Comparison of ENCODE assay signal across 8 cellular contexts in the genomic region with DNA sequence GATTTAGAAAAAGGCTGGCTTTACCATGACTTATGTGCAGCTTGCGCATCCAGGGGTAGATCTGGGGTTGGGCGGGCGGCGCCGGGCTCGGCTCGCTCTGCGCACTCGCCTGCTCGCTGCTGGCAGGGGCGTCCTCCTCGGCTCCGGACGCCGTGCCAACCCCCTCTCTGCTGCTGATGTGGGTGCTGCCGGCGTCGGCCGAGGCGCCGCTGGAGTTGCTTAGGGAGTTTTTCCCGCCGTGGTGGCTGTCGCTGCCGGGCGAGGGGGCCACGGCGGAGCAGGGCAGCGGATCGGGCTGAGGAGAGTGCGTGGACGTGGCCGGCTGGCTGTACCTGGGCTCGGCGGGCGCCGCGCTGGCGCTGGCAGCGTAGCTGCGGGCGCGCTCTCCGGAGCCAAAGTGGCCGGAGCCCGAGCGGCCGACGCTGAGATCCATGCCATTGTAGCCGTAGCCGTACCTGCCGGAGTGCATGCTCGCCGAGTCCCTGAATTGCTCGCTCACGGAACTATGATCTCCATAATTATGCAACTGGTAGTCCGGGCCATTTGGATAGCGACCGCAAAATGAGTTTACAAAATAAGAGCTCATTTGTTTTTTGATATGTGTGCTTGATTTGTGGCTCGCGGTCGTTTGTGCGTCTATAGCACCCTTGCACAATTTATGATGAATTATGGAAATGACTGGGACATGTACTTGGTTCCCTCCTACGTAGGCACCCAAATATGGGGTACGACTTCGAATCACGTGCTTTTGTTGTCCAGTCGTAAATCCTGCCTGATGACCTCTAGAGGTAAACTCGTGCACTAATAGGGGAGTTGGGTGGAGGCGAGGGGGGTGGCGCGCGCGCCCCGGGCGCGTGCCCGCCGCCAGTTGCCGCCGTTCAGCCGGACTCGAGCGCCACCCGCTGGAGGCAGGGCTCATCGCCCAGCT. TPM values are rescaled to one million over a fixed set of nuclear protein-coding genes. Genes with fewer than 3 reads are reported as not detected.
DNase-seq lines count a peak whose midpoint lies in the region; ATAC-seq, FAIRE-seq and TF ChIP-seq lines count a peak whose summit lies in the region.

Gene HOXA5, minus strand, starts transcription at position 660 of the 928 bp plus-strand sequence. Its CDS starts 74 bp downstream, at position 586.

- H3K9ac ChIP-seq in iPS-15b (ENCODE audit: low read depth, low read length), result no peak within 1 kb of the TSS

- H3K9me3 ChIP-seq in BE2C (no peaks in the 10 kb centered on the region), iPS-15b (ENCODE audit: control insufficient read depth, insufficient read depth, low read length) (no peaks in the 10 kb centered on the region), sigmoid colon (no peaks in the 10 kb centered on the region)

- 11 to 44% methylated on average over 86 of the region's 86 CpGs for WGBS in sigmoid colon, 2 donors

- no peaks in the 10 kb centered on the region for H3K4me1 ChIP-seq in BE2C
- no peaks in the 10 kb centered on the region for H3K4me1 ChIP-seq in iPS-15b (ENCODE audit: control insufficient read depth, insufficient read depth, low read length)
- peaks cover 0 to 43% (median 27%) of the 10 kb centered on the region in 4 donors for H3K4me1 ChIP-seq in sigmoid colon

- peak; percentile 95 for FAIRE-seq in HTR-8/SVneo (lab: Jason Lieb, UNC)

- peak within 1 kb of the TSS; percentile 82 to 99 (median 92) for H3K27ac ChIP-seq in sigmoid colon

- H3K4me3 ChIP-seq in BE2C (ENCODE audit: low read depth, low read length), result no peak within 1 kb of the TSS
- peak within 1 kb of the TSS; percentile 80 for H3K4me3 ChIP-seq in WI38 (ENCODE audit: low read depth, low read length)
- H3K4me3 ChIP-seq in iPS-15b (ENCODE audit: low read depth, low read length), result peak within 1 kb of the TSS; percentile 72
- H3K4me3 ChIP-seq in sigmoid colon, result peak within 1 kb of the TSS; percentile 30 to 60 (median 55)

- ATAC-seq in GM18870 (IDR thresholded peaks at IDR 0.05; ENCODE audit: unreplicated experiment) (no peak), GM19023 (IDR thresholded peaks at IDR 0.05; ENCODE audit: unreplicated experiment) (no peak)

- TF ChIP-seq EP300 in sigmoid colon (IDR thresholded peaks at IDR 0.05), result peak in 2 of 4 donors; percentile 67 to 86

- H3K36me3 ChIP-seq in BE2C (no peaks in the 10 kb centered on the region), iPS-15b (ENCODE audit: control insufficient read depth, insufficient read depth, low read length) (no peaks in the 10 kb centered on the region), sigmoid colon (peaks cover 15 to 43% (median 17%) of the 10 kb centered on the region in 4 donors)

- DNase-seq in BE2C, result peak; percentile 36
- DNase-seq in HTR-8/SVneo (ENCODE audit: insufficient read length, low spot score), result peak; percentile 94
- DNase-seq in sigmoid colon, result peak; percentile 90
- no peak for DNase-seq in central memory CD4-positive, alpha-beta T cell

- peak; percentile 28 to 60 for TF ChIP-seq POLR2A in sigmoid colon (IDR thresholded peaks at IDR 0.05)

- H3K27me3 ChIP-seq in BE2C (peaks cover 100% of the 10 kb centered on the region), iPS-15b (ENCODE audit: control insufficient read depth, insufficient read depth, low read length) (peaks cover 99% of the 10 kb centered on the region), sigmoid colon (no peaks in the 10 kb centered on the region)

- intact Hi-C loops in sigmoid colon (cut with DNase I), result loop anchor here (2.0 kb wide), 1 partner anchor 288 kb away; no protein-coding TSS in a partner anchor

- peak; percentile 49 for TF ChIP-seq CTCF in BE2C (IDR thresholded peaks at IDR 0.05; ENCODE audit: low read depth, low read length)
- TF ChIP-seq CTCF in WI38 (IDR thresholded peaks at IDR 0.05; ENCODE audit: low read depth, low read length), result peak; percentile 75
- TF ChIP-seq CTCF in sigmoid colon (IDR thresholded peaks at IDR 0.05), result peak; percentile 62 to 75 (median 68)

RNA-seq across cellular contexts. Expression of gene HOXA5, which starts in this region (rescaled TPM):
- polyA plus RNA-seq in BE2C (2012; ENCODE audit: insufficient read depth, insufficient read length, low read depth), result not detected
- total RNA-seq in sigmoid colon, result 10 to 100 TPM in 3 of 4 donors, 1 to 10 TPM in 1; 9.2 to 12.2 (median 11.2) TPM
- polyA plus RNA-seq in sigmoid colon, result 10 to 100 TPM in 1 of 3 donors, 1 to 10 TPM in 2; 3.2 to 14.3 (median 7.8) TPM
